Comparison of ENCODE assay signal across 5 cellular contexts in the genomic region with DNA sequence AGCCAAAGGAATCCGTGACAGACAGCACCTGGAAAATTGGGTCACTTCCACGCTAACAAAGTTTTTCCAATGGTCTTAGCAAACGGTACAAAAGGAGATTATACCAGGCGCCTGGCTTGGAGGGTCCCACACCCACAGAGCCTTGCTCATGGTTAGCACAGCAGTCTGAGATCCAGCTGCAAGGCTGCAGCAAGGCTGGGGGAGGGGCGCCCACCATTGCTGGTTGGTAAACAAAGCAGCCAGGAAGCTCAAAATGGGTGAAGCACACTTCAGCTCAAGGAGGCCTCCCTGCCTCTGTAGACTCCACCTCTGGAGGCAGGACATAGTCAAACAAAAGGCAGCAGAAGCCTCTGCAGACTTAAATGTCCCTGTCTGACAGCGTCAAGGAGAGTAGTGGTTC. TPM values are rescaled to one million over a fixed set of nuclear protein-coding genes. Genes with fewer than 3 reads are reported as not detected.
"Had no signal": no experiment of that assay in that cellular context is flagged by ENCODE, and none has a peak within 500 bp of the region (broad histone marks: within the 10 kb centered on the region; RNA-seq: fewer than 3 reads in every experiment).

No MANE protein-coding gene starts in this region.

- H3K4me1 Mint-ChIP-seq: GM23338, H9 had no signal

- H3K4me3 ChIP-seq: GM23338, K562 had no signal

- ATAC-seq: GM23338, K562 had no signal

- H3K9me3 Mint-ChIP-seq: H9 had no signal

- H3K4me2 ChIP-seq: GM23338 had no signal

- DNase-seq: H9, HCEC 1CT, IMR-90 had no signal

- H3K27ac Mint-ChIP-seq: GM23338, H9 had no signal

- H2AFZ ChIP-seq: GM23338 had no signal

- H3K4me3 Mint-ChIP-seq: GM23338, H9 had no signal

RNA-seq across cellular contexts. Expression of gene EIF1AY, which starts 47.1 kb away (rescaled TPM):
- polyA plus RNA-seq: IMR-90, K562 had no signal
